Comparison of ENCODE assay signal across 22 cellular contexts in the genomic region with DNA sequence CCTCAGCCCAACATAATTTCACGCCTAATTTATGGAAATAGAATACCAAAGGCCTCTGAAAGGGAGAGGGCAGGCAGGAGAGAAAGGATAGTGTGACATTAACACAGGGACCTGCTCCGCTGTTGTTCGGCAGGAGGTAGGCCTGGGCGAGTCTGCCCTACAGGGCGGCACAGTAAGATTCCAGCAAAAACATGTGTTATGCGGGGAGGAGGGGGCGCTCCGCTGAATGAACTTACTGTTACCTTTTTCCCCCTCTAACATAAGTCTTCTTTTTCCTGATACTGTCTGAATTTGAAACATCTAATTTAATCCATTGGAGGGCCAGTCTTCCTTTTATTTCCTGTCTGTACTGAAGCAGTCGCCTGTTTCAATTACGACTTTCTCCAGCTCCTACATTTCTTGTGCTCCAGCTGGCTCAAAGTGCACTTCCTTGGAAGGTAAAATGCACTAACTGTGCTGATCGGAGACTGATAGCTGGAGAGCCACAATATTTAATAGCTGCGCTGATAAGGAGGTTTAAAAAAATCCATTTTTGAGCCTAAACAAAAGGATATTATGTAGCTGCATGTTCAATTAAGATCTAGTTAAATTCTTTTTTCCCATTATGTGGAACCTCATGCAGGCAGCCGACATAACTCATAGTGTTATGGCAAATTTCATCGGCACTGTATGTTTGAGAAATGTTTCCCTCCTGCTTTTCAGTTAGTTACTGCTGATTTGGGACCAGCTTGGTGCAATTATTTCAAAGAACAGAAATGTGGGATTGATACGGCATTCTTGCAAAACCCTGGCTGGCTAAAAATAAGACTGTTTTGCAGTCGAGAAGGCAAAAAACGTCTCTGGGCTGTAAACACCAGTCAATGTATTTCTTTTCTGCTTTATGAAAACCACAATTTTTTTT.
A peak's percentile ranks its signal among the peaks of the same experiment; 100 is the strongest.
DNase-seq lines count a peak whose midpoint lies in the region; FAIRE-seq and TF ChIP-seq lines count a peak whose summit lies in the region.
"Had no signal": no experiment of that assay in that cellular context is flagged by ENCODE, and none has a peak within 500 bp of the region (broad histone marks: within the 10 kb centered on the region; RNA-seq: fewer than 3 reads in every experiment).

No MANE protein-coding gene starts in this region.

- no peaks in the 10 kb centered on the region for H3K27me3 ChIP-seq in duodenal mucosa (ENCODE audit: control insufficient read depth in 1 of 2, insufficient read depth in 2 of 2, low read length in 2 of 2)
- no peaks in the 10 kb centered on the region for H3K27me3 ChIP-seq in mesendoderm (ENCODE audit: insufficient read depth, low read length, poor library complexity)
- H3K27me3 ChIP-seq in tibial artery, result no peaks in the 10 kb centered on the region
- H3K27me3 ChIP-seq in PC-9 (ENCODE audit: insufficient read depth, low read depth), result no peaks in the 10 kb centered on the region
- H3K27me3 ChIP-seq: SJSA1 had no signal

- H3K9me2 ChIP-seq in PC-9 (ENCODE audit: insufficient read depth), result no peaks in the 10 kb centered on the region

- TF ChIP-seq CTCF in tibial artery (IDR thresholded peaks at IDR 0.05) (no peak), PC-9 (conservative IDR thresholded peaks at IDR 0.05) (no peak)

- no peaks in the 10 kb centered on the region for H3K79me1 ChIP-seq in mesendoderm (ENCODE audit: low read length)

- no peaks in the 10 kb centered on the region for H3K79me2 ChIP-seq in mesendoderm (ENCODE audit: control insufficient read depth, insufficient read depth, low read length)
- no peaks in the 10 kb centered on the region for H3K79me2 ChIP-seq in PC-9 (ENCODE audit: low read depth)

- DNase-seq in SK-N-DZ (ENCODE audit: low spot score) (peak; percentile 99), mesendoderm (no peak), tibial artery (no peak), GM12891 (ENCODE audit: insufficient read length, low spot score) (no peak), PC-9 (no peak), NCI-H1436 (lab: John Stamatoyannopoulos, UW) (no peak)
- DNase-seq: activated CD4-positive, alpha-beta T cell treated with anti-CD3 and anti-CD28 coated beads for 1 hour; activated naive CD8-positive, alpha-beta T cell treated with anti-CD3 and anti-CD28 coated beads, Interleukin-2, amount 50 U/mL, for 24 hours; central memory CD4-positive, alpha-beta T cell; DMS 273 treated with DMSO at 0.1 percent for 48 hours; effector memory CD8-positive, alpha-beta T cell; foreskin fibroblast; KG1; NCI-H1048; NCI-H2107; NCI-H526 treated with DMSO at 0.1 percent for 48 hours; stimulated activated CD4-positive, alpha-beta T cell treated with anti-CD3 and anti-CD28 coated beads, Interleukin-4, amount 100 ng/mL, for 4 hours had no signal

- H4K8ac ChIP-seq in mesendoderm (ENCODE audit: low read depth, low read length), result no peak overlapping the region

- H3K27ac ChIP-seq in duodenal mucosa (ENCODE audit: low read depth, low read length) (peak overlapping the region; percentile 33), mesendoderm (ENCODE audit: low read depth, low read length) (no peak overlapping the region), tibial artery (peak overlapping the region; percentile 64 to 74), PC-9 (no peak overlapping the region)
- H3K27ac ChIP-seq: C4-2B, SJSA1 had no signal

- no peak for TF ChIP-seq POLR2A in GM12891 (IDR thresholded peaks at IDR 0.05; ENCODE audit: low read depth, low read length)

- no peak overlapping the region for H2BK120ac ChIP-seq in mesendoderm (ENCODE audit: low read depth, low read length)

- H3K56ac ChIP-seq in mesendoderm (ENCODE audit: low read length), result no peak overlapping the region

- H3K23ac ChIP-seq in mesendoderm (ENCODE audit: low read length), result no peak overlapping the region

- no peak overlapping the region for H3K4ac ChIP-seq in mesendoderm (ENCODE audit: low read depth, low read length)

- H3K9ac ChIP-seq in duodenal mucosa (ENCODE audit: low read depth in 1 of 2, low read length in 2 of 2) (peak overlapping the region; percentile 22 to 27), mesendoderm (ENCODE audit: low read length) (no peak overlapping the region)

- H4K5ac ChIP-seq in mesendoderm (ENCODE audit: low read length), result no peak overlapping the region

- no TSS peak for BruUV-seq in PC-9 (replicated peaks; lab: Mats Ljungman, UMichigan)

- no peak overlapping the region for H2AFZ ChIP-seq in PC-9

- H2AK5ac ChIP-seq in mesendoderm (ENCODE audit: low read length), result no peak overlapping the region

- no peak overlapping the region for H3K4me2 ChIP-seq in mesendoderm (ENCODE audit: low read length)
- H3K4me2 ChIP-seq in PC-9, result no peak overlapping the region

- H3K36me3 ChIP-seq in duodenal mucosa (ENCODE audit: control insufficient read depth in 1 of 2, insufficient read depth in 2 of 2, low read length in 2 of 2) (no peaks in the 10 kb centered on the region), mesendoderm (ENCODE audit: control insufficient read depth, insufficient read depth, low read length) (no peaks in the 10 kb centered on the region), tibial artery (no peaks in the 10 kb centered on the region), PC-9 (ENCODE audit: low read depth) (no peaks in the 10 kb centered on the region)
- H3K36me3 ChIP-seq: SJSA1 had no signal

- WGBS in mesendoderm (ENCODE audit: extremely low coverage, insufficient coverage, low lambda C conversion rate), result no CpG with 5 or more reads among the region's 17 CpGs

- H3K4me1 ChIP-seq in duodenal mucosa (ENCODE audit: control insufficient read depth in 1 of 2, insufficient read depth in 2 of 2, low read length in 2 of 2) (peaks cover 22 to 43% of the 10 kb centered on the region in 2 donors), mesendoderm (ENCODE audit: control insufficient read depth, low read depth, low read length) (no peaks in the 10 kb centered on the region), tibial artery (peaks cover 0 to 47% (median 8%) of the 10 kb centered on the region in 4 donors), PC-9 (replicated peaks; ENCODE audit: insufficient read depth) (peaks cover 7% of the 10 kb centered on the region)

- no peaks in the 10 kb centered on the region for H3F3A ChIP-seq in PC-9 (ENCODE audit: insufficient read depth, low read depth)

- no peak overlapping the region for H2BK5ac ChIP-seq in mesendoderm (ENCODE audit: low read length)

- POLR2A ChIA-PET in PC-9 (lab: Charles Lee; ENCODE audit: unreplicated experiment), result no interaction called here

- H3K18ac ChIP-seq in mesendoderm (ENCODE audit: low read length), result no peak overlapping the region

- CTCF ChIA-PET in PC-9 (lab: Charles Lee), result no interaction called here

- peak overlapping the region; percentile 57 for H2BK15ac ChIP-seq in mesendoderm (replicated peaks; ENCODE audit: low read depth)

- no peaks in the 10 kb centered on the region for H4K20me1 ChIP-seq in PC-9 (ENCODE audit: insufficient read depth)

- H3K9me3 ChIP-seq in duodenal mucosa (ENCODE audit: control insufficient read depth in 1 of 2, low read length in 2 of 2) (no peaks in the 10 kb centered on the region), tibial artery (no peaks in the 10 kb centered on the region), PC-9 (ENCODE audit: insufficient read depth, low read depth) (no peaks in the 10 kb centered on the region)
- H3K9me3 ChIP-seq: SJSA1 had no signal

- no peak for FAIRE-seq in GM12891 (lab: Jason Lieb, UNC)
- FAIRE-seq: G401.6, GM12878 had no signal

- intact Hi-C loops in tibial artery (cut with DNase I; ENCODE audit: low total_unique reads), result no loop called here
- intact Hi-C loops in PC-9 (cut with micrococcal nuclease; ENCODE audit: unreplicated experiment), result no loop called here

- H3K4me3 ChIP-seq in duodenal mucosa (ENCODE audit: low read depth in 1 of 2, low read length in 2 of 2) (peak overlapping the region in 1 of 2 donors; percentile 37), mesendoderm (ENCODE audit: low read length) (no peak overlapping the region), tibial artery (peak overlapping the region; percentile 17 to 30), PC-9 (no peak overlapping the region)
- H3K4me3 ChIP-seq: GM12878, SJSA1 had no signal

TF ChIP-seq in GM12891, 5 proteins besides CTCF, POLR2A, EP300 and RAD21:
- TF ChIP-seq SPI1 (IDR thresholded peaks at IDR 0.05; ENCODE audit: low read depth, low read length) (no peak), TAF1 (IDR thresholded peaks at IDR 0.05; ENCODE audit: low read depth, low read length) (no peak), POLR2AphosphoS5 (IDR thresholded peaks at IDR 0.05; ENCODE audit: low read depth, low read length) (no peak), POU2F2 (IDR thresholded peaks at IDR 0.05; ENCODE audit: low read depth, low read length) (no peak), PAX5 (IDR thresholded peaks at IDR 0.05; ENCODE audit: insufficient read depth, low read length, severe bottlenecking) (no peak)
TF ChIP-seq in GM12891: peak in this region for 0.

Comparison
In these comparisons a context has a peak if more than half of its experiments do, and no peak if none do; other contexts are left out.
1. H3K27ac ChIP-seq: peak in duodenal mucosa (single experiment) and tibial artery (2 of 2); none in mesendoderm (single experiment) and PC-9 (single experiment).
2. H3K4me3 ChIP-seq: peak in tibial artery (2 of 2); none in mesendoderm (single experiment) and PC-9 (single experiment).